21 cellular contexts compared by ENCODE assay signal in the genomic region with DNA sequence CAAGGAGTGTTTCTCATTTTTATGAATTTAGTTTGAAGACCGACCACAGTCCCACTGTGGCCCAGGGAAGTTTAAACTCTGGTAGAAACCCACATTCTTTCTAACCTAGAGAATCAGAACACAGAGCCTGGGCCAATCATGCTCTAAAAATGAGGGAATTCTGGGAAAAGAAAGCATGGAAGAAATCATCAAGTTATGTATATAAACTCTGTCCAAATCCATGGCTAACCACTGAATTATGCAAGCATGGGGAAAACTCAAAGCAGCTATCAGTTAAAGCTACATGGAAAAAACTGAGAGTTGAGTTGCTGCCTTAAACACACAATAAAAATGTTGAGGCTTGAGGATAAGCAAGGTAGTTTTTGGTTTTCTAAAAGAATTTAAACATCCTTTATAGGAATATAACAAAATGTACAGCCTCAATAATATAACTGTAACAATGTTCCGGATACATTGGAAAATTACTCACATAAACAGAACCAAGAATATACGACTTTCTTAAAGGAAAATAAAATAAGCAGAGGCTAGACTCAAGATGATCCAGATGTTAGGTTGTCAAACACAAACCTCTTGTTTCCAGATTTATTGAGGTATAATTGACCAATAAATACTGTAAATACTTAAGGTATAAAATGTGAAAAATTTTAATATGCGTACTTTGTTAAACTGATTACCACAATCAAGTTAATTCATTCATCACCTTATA.
DNase-seq lines count a peak whose midpoint lies in the region; ATAC-seq lines count a peak whose summit lies in the region.
"Had no signal": no experiment of that assay in that cellular context is flagged by ENCODE, and none has a peak within 500 bp of the region (broad histone marks: within the 10 kb centered on the region; RNA-seq: fewer than 3 reads in every experiment).

No MANE protein-coding gene starts in this region.

- H3K27ac ChIP-seq in neuronal stem cell (replicated peaks; ENCODE audit: low read length) = no peak overlapping the region
- H3K27ac ChIP-seq: lower lobe of right lung, parathyroid adenoma, suprapubic skin had no signal

- no peak overlapping the region for H2AK5ac ChIP-seq in neuronal stem cell (ENCODE audit: low read depth, low read length)

- H3K9ac ChIP-seq in neuronal stem cell (ENCODE audit: low read depth, low read length, poor library complexity) = no peak overlapping the region
- H3K9ac ChIP-seq: parathyroid adenoma had no signal

- no CpG with 5 or more reads among the region's 4 CpGs for WGBS in neuronal stem cell (ENCODE audit: extremely low coverage in 2 of 2, insufficient read length in 2 of 2, insufficient replicate concordance in 1 of 2), 2 donors

- no peak overlapping the region for H2BK12ac ChIP-seq in neuronal stem cell (ENCODE audit: low read length)

- H3K18ac ChIP-seq in neuronal stem cell (ENCODE audit: low read length) = no peak overlapping the region

- no peak overlapping the region for H2BK5ac ChIP-seq in neuronal stem cell (ENCODE audit: low read length)

- H3K36me3 ChIP-seq in neuronal stem cell (replicated peaks in 1 of 2; ENCODE audit: control insufficient read depth in 2 of 2, insufficient read depth in 2 of 2, low read length in 2 of 2) = no peaks in the 10 kb centered on the region
- H3K36me3 ChIP-seq: lower lobe of right lung, suprapubic skin had no signal

- H3K4me3 ChIP-seq in neuronal stem cell (ENCODE audit: low read length in 2 of 2) = no peak overlapping the region
- H3K4me3 ChIP-seq: lower lobe of right lung, mucosa of descending colon, suprapubic skin had no signal

- no peaks in the 10 kb centered on the region for H3K4me1 ChIP-seq in neuronal stem cell (ENCODE audit: control insufficient read depth in 2 of 2, insufficient read depth in 1 of 2, low read depth in 1 of 2, low read length in 2 of 2)
- H3K4me1 ChIP-seq: lower lobe of right lung, parathyroid adenoma, suprapubic skin had no signal

- ATAC-seq in GM21390 (IDR thresholded peaks at IDR 0.05; ENCODE audit: unreplicated experiment) (no peak), GM21529 (IDR thresholded peaks at IDR 0.05; ENCODE audit: unreplicated experiment) (no peak), GM21619 (IDR thresholded peaks at IDR 0.05; ENCODE audit: unreplicated experiment) (no peak)
- ATAC-seq: lower lobe of right lung; mucosa of descending colon; right cardiac atrium; stimulated activated naive B cell treated with anti-CD40 and anti-IgM and Interleukin-4, amounts not matched to agents 10 μg/mL and 1 μg/mL and 100 μg/mL, for 72 hours had no signal

- H3K79me1 ChIP-seq in neuronal stem cell (ENCODE audit: low read depth, low read length) = no peaks in the 10 kb centered on the region

- no peak overlapping the region for H3K4me2 ChIP-seq in neuronal stem cell (ENCODE audit: insufficient read depth, low read length, poor library complexity, severe bottlenecking)

- H4K91ac ChIP-seq in neuronal stem cell (ENCODE audit: low read depth, low read length, poor library complexity) = no peak overlapping the region

- no peak overlapping the region for H3K14ac ChIP-seq in neuronal stem cell (ENCODE audit: low read length)

- H3K27me3 ChIP-seq in neuronal stem cell (ENCODE audit: control insufficient read depth in 3 of 3, insufficient read depth in 3 of 3, low read depth in 1 of 3, low read length in 3 of 3) = no peaks in the 10 kb centered on the region
- H3K27me3 ChIP-seq: suprapubic skin had no signal

- H3K9me3 ChIP-seq in neuronal stem cell (replicated peaks in 1 of 2; ENCODE audit: control insufficient read depth in 2 of 2, insufficient read depth in 1 of 2, low read depth in 1 of 2, low read length in 2 of 2) = no peaks in the 10 kb centered on the region
- H3K9me3 ChIP-seq: lower lobe of right lung, mucosa of descending colon, suprapubic skin had no signal

- H2BK15ac ChIP-seq in neuronal stem cell (ENCODE audit: low read length) = no peak overlapping the region

- H2BK120ac ChIP-seq in neuronal stem cell (ENCODE audit: low read depth, low read length) = no peak overlapping the region

- no peak overlapping the region for H4K8ac ChIP-seq in neuronal stem cell (ENCODE audit: low read depth, low read length)

- DNase-seq in EH (ENCODE audit: low read depth) (peak; percentile 45), NCI-H226 (peak; percentile 48), fibroblast of gingiva (ENCODE audit: low read depth) (peak; percentile 8), neuronal stem cell (ENCODE audit: low spot score) (no peak)
- DNase-seq in stimulated activated CD8-positive, alpha-beta memory T cell treated with anti-CD3 and anti-CD28 coated beads, Interleukin-4, amount 100 ng/mL, for 48 hours = no peak
- DNase-seq: activated CD4-positive, alpha-beta memory T cell treated with anti-CD3 and anti-CD28 coated beads for 36 hours; activated CD4-positive, CD25-positive, alpha-beta regulatory T cell treated with anti-CD3 and anti-CD28 coated beads, Interleukin-2, amount 50 U/mL, for 72 hours; activated naive CD8-positive, alpha-beta T cell treated with anti-CD3 and anti-CD28 coated beads for 36 hours; head of caudate nucleus; lower lobe of right lung; mucosa of descending colon; NCI-H1930; right cardiac atrium; RPMI8226; stimulated activated CD4-positive, alpha-beta T cell treated with anti-CD3 and anti-CD28 coated beads, Interleukin-4, amount 100 ng/mL, for 4 hours; stimulated activated naive B cell treated with anti-CD40 and anti-IgM and Interleukin-4, amounts not matched to agents 10 μg/mL and 1 μg/mL and 100 μg/mL, for 72 hours had no signal

- H3K4ac ChIP-seq in neuronal stem cell (ENCODE audit: low read length) = no peak overlapping the region

- no peak overlapping the region for H3K23ac ChIP-seq in neuronal stem cell (ENCODE audit: low read depth, low read length, poor library complexity)

- peak overlapping the region; percentile 34 for H2AFZ ChIP-seq in neuronal stem cell (ENCODE audit: low read length)
- H2AFZ ChIP-seq: parathyroid adenoma had no signal

Comparison
In these comparisons a context has a peak if more than half of its experiments do, and no peak if none do; other contexts are left out.
1. DNase-seq: peak in EH (single experiment), NCI-H226 (single experiment) and fibroblast of gingiva (single experiment); none in neuronal stem cell (single experiment) and stimulated activated CD8-positive, alpha-beta memory T cell treated with anti-CD3 and anti-CD28 coated beads, Interleukin-4, amount 100 ng/mL, for 48 hours (single experiment).